Comparison of ENCODE assay signal across 8 cellular contexts in the genomic region with DNA sequence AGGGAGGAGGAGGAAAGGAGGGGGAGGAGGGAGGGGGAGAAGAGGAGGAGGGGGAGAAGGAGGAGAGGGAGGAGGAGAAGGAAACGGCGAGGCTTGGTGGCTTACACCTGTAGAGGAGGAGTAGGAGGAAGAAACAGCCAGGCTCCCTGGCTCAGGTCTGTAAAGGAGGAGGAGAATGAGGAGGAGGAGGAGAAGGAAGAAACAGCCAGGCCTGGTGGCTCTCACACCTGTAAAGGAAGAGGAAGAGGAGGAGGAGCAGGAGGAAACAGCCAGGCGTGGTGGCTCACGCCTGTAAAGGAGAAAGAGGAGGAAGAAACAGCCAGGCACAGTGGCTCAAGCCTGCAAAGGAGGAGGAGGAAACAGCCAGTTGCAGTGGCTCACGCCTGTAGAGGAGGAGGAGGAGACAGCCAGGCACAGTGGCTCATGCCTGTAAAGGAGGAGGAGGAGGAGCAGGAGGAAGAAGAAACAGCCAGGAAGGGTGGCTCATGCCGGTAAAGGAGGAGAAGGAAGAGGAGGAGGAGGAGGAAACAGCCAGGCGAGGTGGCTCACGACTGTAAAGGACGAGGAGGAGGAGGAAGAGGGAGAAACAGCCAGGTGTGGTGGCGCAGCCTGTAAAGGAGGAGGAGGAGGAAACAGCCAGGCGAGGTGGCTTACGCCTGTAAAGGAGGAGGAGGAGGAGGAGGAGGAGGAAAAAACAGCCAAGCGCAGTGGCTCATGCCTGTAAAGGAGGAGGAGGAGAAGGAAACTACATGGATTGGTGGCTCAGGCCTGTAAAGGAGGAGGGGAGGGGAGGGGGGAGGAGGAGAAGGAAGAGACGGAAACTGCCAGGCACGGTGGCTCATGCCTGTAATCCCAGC. TPM values are rescaled to one million over a fixed set of nuclear protein-coding genes. Genes with fewer than 3 reads are reported as not detected.
DNase-seq lines count a peak whose midpoint lies in the region; ATAC-seq, FAIRE-seq and TF ChIP-seq lines count a peak whose summit lies in the region.

No MANE protein-coding gene starts in this region.

- FAIRE-seq in D721Med (lab: Jason Lieb, UNC): no peak

- peaks cover 0 to 11% (median 0%) of the 10 kb centered on the region in 12 donors for H3K4me1 ChIP-seq in heart left ventricle

- H3K9me3 ChIP-seq in heart left ventricle: no peaks in the 10 kb centered on the region

- DNase-seq in DMS153 treated with DMSO at 0.1 percent for 48 hours (lab: John Stamatoyannopoulos, UW; ENCODE audit: unreplicated experiment) (peak; percentile 36), KG1 (lab: John Stamatoyannopoulos, UW) (peak; percentile 28), SIG-M5 (lab: John Stamatoyannopoulos, UW) (peak; percentile 12), heart left ventricle (peak in 4 of 5 donors; percentile 58 to 69 (median 66)), posterior cingulate gyrus (peak in 9 of 10 donors; percentile 21 to 93 (median 51)), D721Med (ENCODE audit: insufficient read length, low spot score) (no peak)

- no peaks in the 10 kb centered on the region for H3K27me3 ChIP-seq in heart left ventricle

- no peaks in the 10 kb centered on the region for H3K36me3 ChIP-seq in heart left ventricle

- 1 to 2% (median 1%) methylated on average over 15 of the region's 15 CpGs for WGBS in adipose tissue, 3 donors
- WGBS in heart left ventricle, 4 donors: 9 to 15% (median 12%) methylated on average over 15 of the region's 15 CpGs

- ATAC-seq in GM21576 (IDR thresholded peaks at IDR 0.05; ENCODE audit: unreplicated experiment): peak; percentile 85
- ATAC-seq in heart left ventricle: peak; percentile 84 to 96 (median 92)

- intact Hi-C loops in heart left ventricle (cut with DNase I): no loop called here
- intact Hi-C loops in posterior cingulate gyrus (cut with DNase I): no loop called here

- H3K4me3 ChIP-seq in heart left ventricle: peak overlapping the region in 10 of 12 donors; percentile 11 to 58 (median 47)

- no peak for TF ChIP-seq POLR2A in heart left ventricle (IDR thresholded peaks at IDR 0.05)

- TF ChIP-seq CTCF in heart left ventricle (IDR thresholded peaks at IDR 0.05) (no peak), D721Med (IDR thresholded peaks at IDR 0.05; ENCODE audit: insufficient read depth, missing control alignments) (no peak)

- H3K27ac ChIP-seq in adipose tissue (ENCODE audit: low read depth, low read length): peak overlapping the region; percentile 21
- H3K27ac ChIP-seq in heart left ventricle: peak overlapping the region in 11 of 12 donors; percentile 8 to 82 (median 64)

RNA-seq across cellular contexts. Expression of gene CRCP, which starts 14.9 kb away (rescaled TPM):
- polyA plus RNA-seq in adipose tissue: 10 to 100 TPM; 15.5 to 18.6 (median 16.5) TPM
- 10 to 100 TPM; 15.1 to 69.4 (median 24.1) TPM for total RNA-seq in heart left ventricle
- polyA plus RNA-seq in heart left ventricle: 10 to 100 TPM; 14.7 to 17.7 TPM

RNA-seq across cellular contexts. Expression of gene ASL, which starts 24.2 kb away (rescaled TPM):
- polyA plus RNA-seq in adipose tissue: 10 to 100 TPM; 28.6 to 38.2 (median 38.1) TPM
- 10 to 100 TPM in 8 of 9 donors, 1 to 10 TPM in 1; 9.7 to 23.1 (median 13.2) TPM for total RNA-seq in heart left ventricle
- polyA plus RNA-seq in heart left ventricle: 10 to 100 TPM in 1 of 2 donors, 1 to 10 TPM in 1; 8.1 to 23.3 TPM
